In genomic region chr9:120917285-120917684, GRCh38 we compare ENCODE assay signal across 20 cellular contexts. TPM values are rescaled to one million over a fixed set of nuclear protein-coding genes. Genes with fewer than 3 reads are reported as not detected.
A peak's percentile ranks its signal among the peaks of the same experiment; 100 is the strongest.
DNase-seq lines count a peak whose midpoint lies in the region; ATAC-seq, FAIRE-seq and TF ChIP-seq lines count a peak whose summit lies in the region.
"Had no signal": no experiment of that assay in that cellular context is flagged by ENCODE, and none has a peak within 500 bp of the region (broad histone marks: within the 10 kb centered on the region; RNA-seq: fewer than 3 reads in every experiment).

No MANE protein-coding gene starts in this region.

- H3K36me3 Mint-ChIP-seq in activated CD4-positive, alpha-beta T cell treated with anti-CD3 and anti-CD28 coated beads for 36 hours (ENCODE audit: low read depth), result peaks cover 94% of the 10 kb centered on the region
- peaks cover 91% of the 10 kb centered on the region for H3K36me3 Mint-ChIP-seq in activated CD4-positive, alpha-beta memory T cell treated with anti-CD3 and anti-CD28 coated beads, Interleukin-2, amount 10 ng/mL, durations not matched to agents 7 days and 5 days (ENCODE audit: low read depth)
- H3K36me3 Mint-ChIP-seq in effector memory CD8-positive, alpha-beta T cell (ENCODE audit: insufficient read depth), result peaks cover 58% of the 10 kb centered on the region

- H3K27ac Mint-ChIP-seq in activated CD4-positive, alpha-beta T cell treated with anti-CD3 and anti-CD28 coated beads for 36 hours, result peak overlapping the region; percentile 67
- H3K27ac Mint-ChIP-seq in activated CD4-positive, alpha-beta memory T cell treated with anti-CD3 and anti-CD28 coated beads, Interleukin-2, amount 10 ng/mL, durations not matched to agents 7 days and 5 days, result peak overlapping the region; percentile 79
- peak overlapping the region; percentile 73 to 81 for H3K27ac Mint-ChIP-seq in effector memory CD8-positive, alpha-beta T cell
- peak overlapping the region; percentile 84 to 86 for H3K27ac Mint-ChIP-seq in stimulated activated naive CD8-positive, alpha-beta T cell treated with anti-CD3 and anti-CD28 coated beads, Interleukin-15, amount 100 ng/mL, for 72 hours

- H3K27me3 Mint-ChIP-seq in activated CD4-positive, alpha-beta T cell treated with anti-CD3 and anti-CD28 coated beads for 36 hours, result no peaks in the 10 kb centered on the region
- H3K27me3 Mint-ChIP-seq in activated CD4-positive, alpha-beta memory T cell treated with anti-CD3 and anti-CD28 coated beads, Interleukin-2, amount 10 ng/mL, durations not matched to agents 7 days and 5 days, result no peaks in the 10 kb centered on the region
- H3K27me3 Mint-ChIP-seq in effector memory CD8-positive, alpha-beta T cell, result no peaks in the 10 kb centered on the region
- H3K27me3 Mint-ChIP-seq in stimulated activated naive CD8-positive, alpha-beta T cell treated with anti-CD3 and anti-CD28 coated beads, Interleukin-15, amount 100 ng/mL, for 72 hours, result no peaks in the 10 kb centered on the region

- ATAC-seq in activated CD4-positive, alpha-beta T cell treated with anti-CD3 and anti-CD28 coated beads for 36 hours, result no peak
- ATAC-seq in effector memory CD8-positive, alpha-beta T cell (replicated peaks), result no peak
- no peak for ATAC-seq in stimulated activated naive CD8-positive, alpha-beta T cell treated with anti-CD3 and anti-CD28 coated beads, Interleukin-15, amount 100 ng/mL, for 72 hours

- peak overlapping the region; percentile 41 for H3K4me3 Mint-ChIP-seq in activated CD4-positive, alpha-beta T cell treated with anti-CD3 and anti-CD28 coated beads for 36 hours
- H3K4me3 Mint-ChIP-seq in activated CD4-positive, alpha-beta memory T cell treated with anti-CD3 and anti-CD28 coated beads, Interleukin-2, amount 10 ng/mL, durations not matched to agents 7 days and 5 days, result no peak overlapping the region
- H3K4me3 Mint-ChIP-seq in effector memory CD8-positive, alpha-beta T cell, result peak overlapping the region in 1 of 2 donors; percentile 79
- peak overlapping the region; percentile 74 to 86 for H3K4me3 Mint-ChIP-seq in stimulated activated naive CD8-positive, alpha-beta T cell treated with anti-CD3 and anti-CD28 coated beads, Interleukin-15, amount 100 ng/mL, for 72 hours

- intact Hi-C loops in activated CD4-positive, alpha-beta T cell treated with anti-CD3 and anti-CD28 coated beads for 36 hours (cut with DNase I, micrococcal nuclease), result no loop called here

- TF ChIP-seq POLR2A in H54 (IDR thresholded peaks at IDR 0.05; ENCODE audit: low read depth, low read length), result no peak

- POLR2A ChIA-PET in activated CD4-positive, alpha-beta T cell treated with anti-CD3 and anti-CD28 coated beads for 36 hours (lab: Charles Lee), result interaction anchor here (0.5 to 1.8 kb wide), 4 partner anchors 7 to 22 kb away, joined by 3 to 9 read pairs (median 4); no protein-coding TSS in a partner anchor
- POLR2A ChIA-PET in activated CD4-positive, alpha-beta memory T cell treated with anti-CD3 and anti-CD28 coated beads, Interleukin-2, amount 10 ng/mL, durations not matched to agents 7 days and 5 days (lab: Charles Lee), result interaction anchor here (1.2 to 35.8 kb wide), 7 partner anchors 10 to 71 kb away, joined by 3 to 1205 read pairs (median 36); partner anchors contain the start of genes PHF19 and TRAF1

- no peak for FAIRE-seq in H54 (lab: Jason Lieb, UNC)
- FAIRE-seq: A204.1, GM18507, islet of Langerhans had no signal

- no peak for DNase-seq in activated CD4-positive, alpha-beta T cell treated with anti-CD3 and anti-CD28 coated beads for 36 hours
- DNase-seq in activated CD4-positive, alpha-beta T cell treated with anti-CD3 and anti-CD28 coated beads, Interleukin-2, amount 50 U/mL, for 4 hours, result no peak
- DNase-seq in activated CD4-positive, alpha-beta memory T cell treated with anti-CD3 and anti-CD28 coated beads, Interleukin-2, amount 10 ng/mL, durations not matched to agents 7 days and 5 days, result no peak
- DNase-seq in effector memory CD8-positive, alpha-beta T cell, result no peak
- DNase-seq in stimulated activated naive CD8-positive, alpha-beta T cell treated with anti-CD3 and anti-CD28 coated beads, Interleukin-15, amount 100 ng/mL, for 72 hours, result no peak
- DNase-seq in amniotic stem cell (lab: John Stamatoyannopoulos, UW), result no peak
- no peak for DNase-seq in H54 (ENCODE audit: insufficient read length, low spot score)
- DNase-seq in amygdala (lab: John Stamatoyannopoulos, UW), result no peak
- DNase-seq: activated CD4-positive, alpha-beta T cell treated with anti-CD3 and anti-CD28 coated beads, Interleukin-2, amount 50 U/mL, for 48 hours; Caco-2; effector CD8-positive, alpha-beta T cell; GDM1; KG1; NCI-H1417 treated with DMSO at 0.1 percent for 48 hours; Peyer's patch; stimulated activated CD4-positive, alpha-beta T cell treated with anti-CD3 and anti-CD28 coated beads, Interleukin-4, amount 100 ng/mL, for 24 hours; stimulated activated naive CD4-positive, alpha-beta T cell had no signal

- CTCF ChIA-PET in activated CD4-positive, alpha-beta T cell treated with anti-CD3 and anti-CD28 coated beads for 36 hours (lab: Charles Lee), result interaction anchor here (0.6 to 2.0 kb wide), 11 partner anchors 8 to 162 kb away, joined by 3 to 13 read pairs (median 3); no protein-coding TSS in a partner anchor
- CTCF ChIA-PET in activated CD4-positive, alpha-beta memory T cell treated with anti-CD3 and anti-CD28 coated beads, Interleukin-2, amount 10 ng/mL, durations not matched to agents 7 days and 5 days (lab: Charles Lee), result interaction anchor here (0.8 to 3.4 kb wide), 8 partner anchors 9 to 48 kb away, joined by 4 to 18 read pairs (median 8); partner anchors contain the start of gene TRAF1

- no peaks in the 10 kb centered on the region for H3K9me3 Mint-ChIP-seq in activated CD4-positive, alpha-beta T cell treated with anti-CD3 and anti-CD28 coated beads for 36 hours (ENCODE audit: low read depth)
- peaks cover 4% of the 10 kb centered on the region for H3K9me3 Mint-ChIP-seq in activated CD4-positive, alpha-beta memory T cell treated with anti-CD3 and anti-CD28 coated beads, Interleukin-2, amount 10 ng/mL, durations not matched to agents 7 days and 5 days
- no peaks in the 10 kb centered on the region for H3K9me3 Mint-ChIP-seq in effector memory CD8-positive, alpha-beta T cell
- H3K9me3 Mint-ChIP-seq in stimulated activated naive CD8-positive, alpha-beta T cell treated with anti-CD3 and anti-CD28 coated beads, Interleukin-15, amount 100 ng/mL, for 72 hours, result no peaks in the 10 kb centered on the region

- peaks cover 87% of the 10 kb centered on the region for H3K4me1 Mint-ChIP-seq in activated CD4-positive, alpha-beta T cell treated with anti-CD3 and anti-CD28 coated beads for 36 hours
- peaks cover 86% of the 10 kb centered on the region for H3K4me1 Mint-ChIP-seq in activated CD4-positive, alpha-beta memory T cell treated with anti-CD3 and anti-CD28 coated beads, Interleukin-2, amount 10 ng/mL, durations not matched to agents 7 days and 5 days
- H3K4me1 Mint-ChIP-seq in effector memory CD8-positive, alpha-beta T cell (ENCODE audit: low read depth in 2 of 2), result peaks cover 67 to 72% of the 10 kb centered on the region in 2 donors
- peaks cover 99% of the 10 kb centered on the region for H3K4me1 Mint-ChIP-seq in stimulated activated naive CD8-positive, alpha-beta T cell treated with anti-CD3 and anti-CD28 coated beads, Interleukin-15, amount 100 ng/mL, for 72 hours

RNA-seq across cellular contexts. Expression of gene TRAF1, which starts 9.3 kb away (rescaled TPM):
- 100 to 1,000 TPM; 103 to 113 TPM for total RNA-seq in activated CD4-positive, alpha-beta T cell treated with anti-CD3 and anti-CD28 coated beads for 36 hours
- total RNA-seq in activated CD4-positive, alpha-beta memory T cell treated with anti-CD3 and anti-CD28 coated beads, Interleukin-2, amount 10 ng/mL, durations not matched to agents 7 days and 5 days, result 10 to 100 TPM; 73.6 to 74.3 TPM

RNA-seq across cellular contexts. Expression of gene PHF19, which starts 40.3 kb away (rescaled TPM):
- 100 to 1,000 TPM; 168 to 169 TPM for total RNA-seq in activated CD4-positive, alpha-beta T cell treated with anti-CD3 and anti-CD28 coated beads for 36 hours
- 100 to 1,000 TPM; 229 TPM for total RNA-seq in activated CD4-positive, alpha-beta memory T cell treated with anti-CD3 and anti-CD28 coated beads, Interleukin-2, amount 10 ng/mL, durations not matched to agents 7 days and 5 days
